Comparison of ENCODE assay signal across 8 cellular contexts in genomic region chr10:119896061-119896655, GRCh38. TPM values are rescaled to one million over a fixed set of nuclear protein-coding genes. Genes with fewer than 3 reads are reported as not detected.
DNase-seq lines count a peak whose midpoint lies in the region; ATAC-seq and TF ChIP-seq lines count a peak whose summit lies in the region.

No MANE protein-coding gene starts in this region.

- TF ChIP-seq CTCF in BJ (IDR thresholded peaks at IDR 0.05; ENCODE audit: insufficient read depth, low read depth, low read length) (no peak), LNCaP clone FGC (IDR thresholded peaks at IDR 0.05; ENCODE audit: control insufficient read depth, extremely low read depth, insufficient read depth) (no peak), breast epithelium (IDR thresholded peaks at IDR 0.05) (no peak)

- H3K4me3 ChIP-seq in BJ (ENCODE audit: low read depth, low read length) (no peak overlapping the region), LNCaP clone FGC (ENCODE audit: low read depth, low read length) (peak overlapping the region; percentile 19), breast epithelium (no peak overlapping the region), muscle layer of duodenum (ENCODE audit: low read depth in 1 of 2, low read length in 2 of 2) (no peak overlapping the region)

- peaks cover 4% of the 10 kb centered on the region; the same call in 1 of the 2 replicates for H3K36me3 ChIP-seq in BJ (ENCODE audit: control insufficient read depth, insufficient read depth, low read length)
- no peaks in the 10 kb centered on the region for H3K36me3 ChIP-seq in breast epithelium
- peaks cover 7 to 15% of the 10 kb centered on the region in 2 donors for H3K36me3 ChIP-seq in muscle layer of duodenum (ENCODE audit: control insufficient read depth in 1 of 2, insufficient read depth in 2 of 2, low read length in 2 of 2)

- DNase-seq in BJ (ENCODE audit: low read depth): peak; percentile 47
- DNase-seq in LNCaP clone FGC (ENCODE audit: low read depth): peak; percentile 80
- DNase-seq in breast epithelium (ENCODE audit: low spot score in 2 of 2): no peak
- DNase-seq in HPDE6-E6E7 (ENCODE audit: extremely low spot score): no peak
- no peak for DNase-seq in NCI-H2227 treated with DMSO at 0.1 percent for 48 hours (lab: John Stamatoyannopoulos, UW)

- POLR2A ChIA-PET in BJ (lab: Charles Lee): no interaction called here

- intact Hi-C loops in breast epithelium (cut with DNase I; ENCODE audit: low total_unique reads): no loop called here

- H3K4me1 ChIP-seq in breast epithelium: peaks cover 0 to 27% of the 10 kb centered on the region in 2 donors
- H3K4me1 ChIP-seq in muscle layer of duodenum (ENCODE audit: control insufficient read depth in 1 of 2, insufficient read depth in 2 of 2, low read length in 2 of 2): peaks cover 32 to 45% of the 10 kb centered on the region in 2 donors

- H3K27me3 ChIP-seq in BJ (ENCODE audit: control insufficient read depth, insufficient read depth, low read length) (no peaks in the 10 kb centered on the region), breast epithelium (no peaks in the 10 kb centered on the region), muscle layer of duodenum (ENCODE audit: low read depth, low read length) (no peaks in the 10 kb centered on the region)

- CTCF ChIA-PET in BJ (lab: Yijun Ruan, JAX): interaction anchor here (0.6 to 1.2 kb wide), 3 partner anchors 19 to 810 kb away, joined by 3 to 5 read pairs (median 4); no protein-coding TSS in a partner anchor

- H3K27ac ChIP-seq in breast epithelium (peak overlapping the region; percentile 55 to 69), muscle layer of duodenum (ENCODE audit: low read length) (peak overlapping the region; percentile 18)

- TF ChIP-seq POLR2A in breast epithelium (IDR thresholded peaks at IDR 0.05): no peak

- no peaks in the 10 kb centered on the region for H3K9me3 ChIP-seq in breast epithelium
- H3K9me3 ChIP-seq in muscle layer of duodenum (ENCODE audit: control insufficient read depth in 1 of 2, low read length in 2 of 2): no peaks in the 10 kb centered on the region

- ATAC-seq in HG02588 (IDR thresholded peaks at IDR 0.05; ENCODE audit: unreplicated experiment) (no peak), GM19452 (IDR thresholded peaks at IDR 0.05; ENCODE audit: unreplicated experiment) (no peak)

RNA-seq across cellular contexts. Expression of gene SEC23IP, which starts 3.6 kb away (rescaled TPM):
- polyA plus RNA-seq in BJ (2011; rRNA removed): 42.2 and 44.3 TPM in 2 replicates
- polyA minus RNA-seq in BJ (2011; rRNA and poly(A)+ RNA removed): 96.1 and 131 TPM in 2 replicates
- 10 to 100 TPM; 19.9 to 35.0 (median 25.9) TPM for total RNA-seq in breast epithelium

RNA-seq across cellular contexts. Expression of gene MCMBP, which starts 23.5 kb away (rescaled TPM):
- 41.6 and 73.0 TPM in 2 replicates for polyA plus RNA-seq in BJ (2011; rRNA removed)
- polyA minus RNA-seq in BJ (2011; rRNA and poly(A)+ RNA removed): 28.2 and 39.6 TPM in 2 replicates
- total RNA-seq in breast epithelium: 10 to 100 TPM; 49.9 to 56.4 (median 52.2) TPM

Comparison
In these comparisons a context has a peak if more than half of its experiments do, and no peak if none do; other contexts are left out.
1. DNase-seq: peak in BJ (single experiment) and LNCaP clone FGC (single experiment); none in breast epithelium (0 of 2), HPDE6-E6E7 (single experiment) and NCI-H2227 treated with DMSO at 0.1 percent for 48 hours (single experiment).